In genomic region chr2:15712551-15713342, GRCh38 we compare ENCODE assay signal across 22 cellular contexts.
"Had no signal": no experiment of that assay in that cellular context is flagged by ENCODE, and none has a peak within 500 bp of the region (broad histone marks: within the 10 kb centered on the region; RNA-seq: fewer than 3 reads in every experiment).

No MANE protein-coding gene starts in this region.

- H3K4me3 ChIP-seq: left lung, lower lobe of right lung, mucosa of descending colon, ovary, right atrium auricular region, right lobe of liver, skin epidermis, suprapubic skin, thoracic aorta, tibial artery, upper lobe of right lung had no signal

- FAIRE-seq: kidney had no signal

- H3K9me3 ChIP-seq: left lung, lower lobe of right lung, mucosa of descending colon, ovary, right atrium auricular region, right lobe of liver, suprapubic skin, thoracic aorta, tibial artery, upper lobe of right lung had no signal

- DNase-seq: hippocampal formation; kidney; left colon; left lung; lower lobe of right lung; midbrain; mucosa of descending colon; naive thymus-derived CD4-positive, alpha-beta T cell; right lobe of liver; stimulated activated CD4-positive, alpha-beta T cell treated with anti-CD3 and anti-CD28 coated beads, Interleukin-12 subunit alpha, Interleukin-12 subunit beta, amount 100 ng/mL, for 4 hours; stimulated activated CD4-positive, alpha-beta T cell treated with anti-CD3 and anti-CD28 coated beads, Interleukin-4, amount 100 ng/mL, for 24 hours; stimulated activated naive CD4-positive, alpha-beta T cell; tibial artery; trophoblast cell; upper lobe of right lung had no signal

- H3K36me3 ChIP-seq: left lung, lower lobe of right lung, ovary, right atrium auricular region, right lobe of liver, suprapubic skin, thoracic aorta, tibial artery, upper lobe of right lung had no signal

- ATAC-seq: left colon; left lung; lower lobe of right lung; mucosa of descending colon; naive thymus-derived CD4-positive, alpha-beta T cell; natural killer cell treated with Interleukin-12 subunit alpha and Interleukin-12 subunit beta and Interleukin-15 and Interleukin-18, amount 100 ng/mL, for 72 hours; right lobe of liver; stimulated activated effector memory CD8-positive, alpha-beta T cell treated with anti-CD3 and anti-CD28 coated beads, Interleukin-12 subunit alpha, Interleukin-12 subunit beta, amount 100 ng/mL, for 72 hours; upper lobe of right lung had no signal

- H3K27ac ChIP-seq: left lung, lower lobe of right lung, ovary, right atrium auricular region, right lobe of liver, skin epidermis, suprapubic skin, thoracic aorta, tibial artery, upper lobe of right lung had no signal

- H3K4me1 ChIP-seq: left lung, right lobe of liver, suprapubic skin, tibial artery, upper lobe of right lung had no signal

- H3K27me3 ChIP-seq: left lung, ovary, right atrium auricular region, right lobe of liver, suprapubic skin, tibial artery, upper lobe of right lung had no signal
